9 cellular contexts compared by ENCODE assay signal in the genomic region with DNA sequence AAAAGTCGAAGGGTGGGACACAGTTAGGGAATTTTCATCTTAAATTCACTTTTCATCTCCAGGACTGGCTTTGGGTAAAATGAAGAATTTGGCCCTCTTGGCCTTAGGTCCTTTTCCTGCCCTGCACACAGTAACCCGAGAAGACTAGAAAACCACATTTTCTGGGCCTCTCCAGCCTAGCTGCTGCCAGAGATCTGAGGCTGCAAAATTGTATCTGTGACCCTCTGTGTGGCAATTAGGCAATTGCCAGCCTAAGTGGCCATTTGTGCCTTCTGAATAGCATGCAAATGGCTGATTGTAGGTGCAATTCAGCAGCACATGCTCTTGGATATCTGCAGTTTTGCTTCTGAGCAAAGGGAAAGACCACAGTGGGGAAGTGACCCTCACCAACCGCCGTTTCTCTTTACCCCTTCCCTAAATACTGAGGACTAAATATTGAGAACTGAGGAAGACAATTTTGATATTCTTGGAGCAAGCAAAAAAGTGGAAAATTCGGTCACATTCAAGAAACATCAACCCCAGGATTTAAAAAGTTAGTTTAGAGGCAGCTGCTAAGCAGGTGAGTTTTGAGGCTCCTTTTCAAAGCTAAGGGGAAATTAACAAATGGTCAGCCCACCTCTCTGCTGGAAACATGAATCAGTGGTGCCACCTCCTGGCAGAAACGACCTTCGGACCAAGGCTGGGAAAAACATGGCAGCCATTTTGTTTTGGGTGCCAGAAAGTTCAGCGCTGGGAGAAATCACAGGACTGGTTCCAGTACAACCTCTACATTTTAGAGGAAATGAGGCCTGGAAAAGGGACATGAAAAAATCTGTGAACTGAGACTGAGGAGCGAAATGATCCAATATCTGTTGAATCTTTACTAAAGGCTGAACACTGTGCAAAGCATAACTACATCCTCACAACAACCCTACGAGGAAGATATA.
DNase-seq lines count a peak whose midpoint lies in the region; ATAC-seq and TF ChIP-seq lines count a peak whose summit lies in the region.
"Had no signal": no experiment of that assay in that cellular context is flagged by ENCODE, and none has a peak within 500 bp of the region (broad histone marks: within the 10 kb centered on the region; RNA-seq: fewer than 3 reads in every experiment).

No MANE protein-coding gene starts in this region.

- DNase-seq in AG08396 (ENCODE audit: low spot score) (peak; percentile 68), GM03348 (ENCODE audit: low spot score) (peak; percentile 53), iris pigment epithelial cell (ENCODE audit: low read depth) (peak; percentile 59), superior temporal gyrus (ENCODE audit: extremely low spot score) (no peak)

- no peak overlapping the region for H3K27ac ChIP-seq in VCaP
- H3K27ac ChIP-seq: ovary had no signal

- ATAC-seq in HG02610 (IDR thresholded peaks at IDR 0.05; ENCODE audit: unreplicated experiment) (no peak), HG02981 (IDR thresholded peaks at IDR 0.05; ENCODE audit: unreplicated experiment) (no peak)

- TF ChIP-seq CTCF in LNCAP (IDR thresholded peaks at IDR 0.05) (peak; percentile 63), VCaP (conservative IDR thresholded peaks at IDR 0.05) (peak; percentile 38)
